Comparison of ENCODE assay signal across 8 cellular contexts in the genomic region with DNA sequence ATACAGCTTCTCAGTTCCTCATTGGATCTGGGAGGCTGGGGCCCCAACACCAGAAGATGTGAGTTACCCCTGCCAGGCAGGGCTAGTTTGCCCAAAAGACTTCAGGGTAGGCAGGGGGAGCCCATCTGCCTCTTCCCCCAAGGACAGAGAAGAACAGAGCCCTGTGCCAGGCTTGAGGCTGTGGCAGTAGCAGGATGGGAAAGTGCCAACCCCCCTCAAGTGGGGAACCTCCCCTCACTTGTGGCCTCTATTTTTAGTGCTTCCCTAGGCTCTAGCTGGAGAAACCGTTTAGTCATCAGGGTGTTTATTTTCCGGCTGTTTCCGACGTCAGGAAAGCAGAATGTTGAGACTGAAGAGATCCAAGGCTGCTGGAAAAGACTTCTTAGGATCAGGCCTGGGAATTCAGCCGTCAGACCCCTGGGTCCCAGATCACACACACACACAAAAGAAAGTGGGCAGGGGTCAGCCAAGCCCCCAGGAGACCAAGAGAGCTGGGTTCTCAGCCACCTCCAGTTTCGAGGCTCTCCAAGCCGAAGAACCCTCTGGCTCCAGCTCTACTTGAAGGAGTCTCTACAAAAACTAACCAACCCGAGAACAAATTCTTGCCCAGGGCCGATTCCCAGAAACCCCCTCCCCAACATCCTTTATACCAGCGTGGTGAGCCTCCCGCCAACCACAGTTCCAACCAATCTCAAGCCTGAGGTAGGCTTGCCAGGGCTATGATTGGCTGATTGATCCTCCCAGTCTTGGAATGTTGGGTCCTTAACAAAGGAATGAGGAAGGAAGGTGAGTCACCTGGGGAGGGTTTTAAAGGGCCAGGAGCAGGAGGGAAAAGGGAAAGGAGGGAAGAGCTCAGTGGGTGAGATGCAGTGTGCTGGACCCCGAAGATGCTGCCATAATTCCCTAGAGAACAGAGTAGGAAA. TPM values are rescaled to one million over a fixed set of nuclear protein-coding genes. Genes with fewer than 3 reads are reported as not detected.
DNase-seq lines count a peak whose midpoint lies in the region; ATAC-seq, FAIRE-seq and TF ChIP-seq lines count a peak whose summit lies in the region.

No MANE protein-coding gene starts in this region.

- peaks cover 29% of the 10 kb centered on the region for H3F3A ChIP-seq in SU-DHL-6 (ENCODE audit: insufficient read depth)

- peak overlapping the region; percentile 66 for H3K27ac Mint-ChIP-seq in endothelial cell (ENCODE audit: unreplicated experiment)

- H3K9me3 Mint-ChIP-seq in endothelial cell (ENCODE audit: unreplicated experiment), result no peaks in the 10 kb centered on the region

- ATAC-seq in HG02852 (IDR thresholded peaks at IDR 0.05; ENCODE audit: unreplicated experiment), result no peak

- H3K4me3 Mint-ChIP-seq in endothelial cell (ENCODE audit: unreplicated experiment), result peak overlapping the region; percentile 65

- H3K4me1 Mint-ChIP-seq in endothelial cell (ENCODE audit: unreplicated experiment), result peaks cover 47% of the 10 kb centered on the region

- H3K4me3 ChIP-seq in SU-DHL-6 (ENCODE audit: insufficient read depth, low read length, poor library complexity, severe bottlenecking), result no peak overlapping the region
- H3K4me3 ChIP-seq in thyroid gland (replicated peaks in 1 of 3), result peak overlapping the region in 1 of 3 donors; percentile 16

- H3K36me3 Mint-ChIP-seq in endothelial cell (ENCODE audit: low read depth, unreplicated experiment), result peaks cover 5% of the 10 kb centered on the region

- peak overlapping the region; percentile 21 for H2AFZ ChIP-seq in SU-DHL-6 (ENCODE audit: low read depth, low read length, severe bottlenecking)

- no peaks in the 10 kb centered on the region for H3K36me3 ChIP-seq in SU-DHL-6 (ENCODE audit: low read length)
- no peaks in the 10 kb centered on the region for H3K36me3 ChIP-seq in thyroid gland

- no peaks in the 10 kb centered on the region for H4K20me1 ChIP-seq in SU-DHL-6 (ENCODE audit: low read depth, low read length)

- H3K27me3 ChIP-seq in SU-DHL-6 (ENCODE audit: low read length) (no peaks in the 10 kb centered on the region), thyroid gland (no peaks in the 10 kb centered on the region)

- in situ Hi-C loops in GM13976 (cut with MboI; ENCODE audit: low sequenced_read_pairs, unreplicated experiment), result loop anchor here (10.0 kb wide), 1 partner anchor 62 kb away; no protein-coding TSS in a partner anchor

- peaks cover 26% of the 10 kb centered on the region for H3K79me2 ChIP-seq in SU-DHL-6 (ENCODE audit: insufficient read depth, low read length)

- intact Hi-C loops in thyroid gland (cut with DNase I), result no loop called here

- DNase-seq in H54 (ENCODE audit: insufficient read length, low spot score), result peak; percentile 94
- DNase-seq in endothelial cell (ENCODE audit: low spot score), result no peak
- DNase-seq in medulla oblongata (ENCODE audit: extremely low spot score), result peak; percentile 85
- DNase-seq in thyroid gland, result peak; percentile 92
- no peak for DNase-seq in GM13976 (ENCODE audit: low spot score)

- H3K9ac ChIP-seq in SU-DHL-6 (ENCODE audit: low read length), result peak overlapping the region; percentile 70

- WGBS in thyroid gland, 2 donors, result 4 to 7% methylated on average over 10 to 12 of the region's 12 CpGs

- H3K4me2 ChIP-seq in SU-DHL-6 (ENCODE audit: low read depth, low read length, poor library complexity, severe bottlenecking), result peak overlapping the region; percentile 73

- H3K27me3 Mint-ChIP-seq in endothelial cell (ENCODE audit: unreplicated experiment), result peaks cover 6% of the 10 kb centered on the region

- peaks cover 48 to 52% of the 10 kb centered on the region in 2 donors for H3K4me1 ChIP-seq in thyroid gland

- peak overlapping the region; percentile 93 for H3K27ac ChIP-seq in 22Rv1
- peak overlapping the region; percentile 98 for H3K27ac ChIP-seq in SU-DHL-6 (ENCODE audit: low read depth, low read length)
- H3K27ac ChIP-seq in thyroid gland, result peak overlapping the region; percentile 99 to 100 (median 100)

- FAIRE-seq in H54 (lab: Jason Lieb, UNC), result no peak

- TF ChIP-seq CTCF in 22Rv1 (IDR thresholded peaks at IDR 0.05) (no peak), SU-DHL-6 (IDR thresholded peaks at IDR 0.05; ENCODE audit: insufficient read depth, low read length, poor library complexity, severe bottlenecking) (no peak), endothelial cell (IDR thresholded peaks at IDR 0.05; ENCODE audit: unreplicated experiment) (no peak), thyroid gland (IDR thresholded peaks at IDR 0.05) (no peak), GM13976 (IDR thresholded peaks at IDR 0.05; ENCODE audit: borderline replicate concordance, control extremely low read depth, extremely low read depth, insufficient read depth, missing control alignments) (no peak)

- TF ChIP-seq POLR2A in H54 (IDR thresholded peaks at IDR 0.05; ENCODE audit: low read depth, low read length), result peak; percentile 61
- peak in 1 of 2 donors; percentile 78 for TF ChIP-seq POLR2A in thyroid gland (IDR thresholded peaks at IDR 0.05)

- H3K9me3 ChIP-seq in SU-DHL-6 (ENCODE audit: insufficient read depth, low read length) (no peaks in the 10 kb centered on the region), thyroid gland (no peaks in the 10 kb centered on the region)

- no peaks in the 10 kb centered on the region for H3K9me2 ChIP-seq in SU-DHL-6 (replicated peaks; ENCODE audit: insufficient read depth, low read length)

RNA-seq across cellular contexts. Expression of a gene that starts 2.4 kb away (rescaled TPM):
- 45.2 TPM for total RNA-seq in endothelial cell (ENCODE audit: unreplicated experiment)
- 10 to 100 TPM; 26.4 to 80.6 (median 32.0) TPM for total RNA-seq in thyroid gland

Comparison
In these comparisons a context has a peak if more than half of its experiments do, and no peak if none do; other contexts are left out.
1. DNase-seq: peak in H54 (single experiment), medulla oblongata (single experiment) and thyroid gland (2 of 2); none in endothelial cell (single experiment) and GM13976 (single experiment).
2. Peak in every context shown above with its lines, with median percentiles within 50 percentile points of each other: H3K27ac ChIP-seq.